ENCODE assay signal across 1 cellular context in the genomic region with DNA sequence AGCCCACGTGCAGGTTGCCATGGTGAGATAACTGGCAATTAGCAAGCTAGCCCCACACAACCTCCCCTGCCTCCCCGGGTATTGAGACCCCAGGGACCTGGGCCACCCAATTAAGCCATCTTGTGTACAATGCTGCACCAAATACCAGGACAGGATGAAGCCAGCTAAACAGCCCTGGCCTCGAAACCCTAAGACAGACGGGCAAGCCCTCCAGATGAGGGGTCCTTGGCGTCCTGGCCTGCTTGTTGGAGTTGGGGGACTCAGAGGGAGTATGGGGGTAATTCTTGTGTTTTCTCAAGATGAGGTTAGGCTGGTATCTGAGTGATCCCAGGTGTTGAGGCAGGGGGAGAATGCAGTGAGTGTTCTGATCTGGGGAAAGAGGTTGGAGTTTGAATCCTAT.
A peak's percentile ranks its signal among the peaks of the same experiment; 100 is the strongest.
TF ChIP-seq lines count a peak whose summit lies in the region.

No MANE protein-coding gene starts in this region.

TF ChIP-seq in K562, 482 proteins besides CTCF, POLR2A, EP300 and RAD21:
- TF ChIP-seq ATF1 (CRISPR knock-in tag; IDR thresholded peaks at IDR 0.05) (no peak), ATF1 (tag; IDR thresholded peaks at IDR 0.05) (no peak), PHF8 (IDR thresholded peaks at IDR 0.05; ENCODE audit: borderline replicate concordance, low read length) (no peak), POLR2G (IDR thresholded peaks at IDR 0.05; ENCODE audit: low read depth, low read length) (0 out of 2 replicates have a peak, but pooled peaks have one; percentile 13), ZZZ3 (IDR thresholded peaks at IDR 0.05) (no peak), HNRNPK (IDR thresholded peaks at IDR 0.05; ENCODE audit: low read depth, low read length, poor library complexity, severe bottlenecking) (no peak), RFX1 (IDR thresholded peaks at IDR 0.05) (0 out of 2 replicates have a peak, but pooled peaks have one; percentile 17), ZKSCAN8 (CRISPR knock-in tag; IDR thresholded peaks at IDR 0.05) (no peak)
- TF ChIP-seq, protein P1, sequence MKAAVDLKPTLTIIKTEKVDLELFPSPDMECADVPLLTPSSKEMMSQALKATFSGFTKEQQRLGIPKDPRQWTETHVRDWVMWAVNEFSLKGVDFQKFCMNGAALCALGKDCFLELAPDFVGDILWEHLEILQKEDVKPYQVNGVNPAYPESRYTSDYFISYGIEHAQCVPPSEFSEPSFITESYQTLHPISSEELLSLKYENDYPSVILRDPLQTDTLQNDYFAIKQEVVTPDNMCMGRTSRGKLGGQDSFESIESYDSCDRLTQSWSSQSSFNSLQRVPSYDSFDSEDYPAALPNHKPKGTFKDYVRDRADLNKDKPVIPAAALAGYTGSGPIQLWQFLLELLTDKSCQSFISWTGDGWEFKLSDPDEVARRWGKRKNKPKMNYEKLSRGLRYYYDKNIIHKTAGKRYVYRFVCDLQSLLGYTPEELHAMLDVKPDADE (conservative IDR thresholded peaks at IDR 0.05; ENCODE audit: control insufficient read depth, low read depth, low read length) = no peak
- TF ChIP-seq, protein P2, sequence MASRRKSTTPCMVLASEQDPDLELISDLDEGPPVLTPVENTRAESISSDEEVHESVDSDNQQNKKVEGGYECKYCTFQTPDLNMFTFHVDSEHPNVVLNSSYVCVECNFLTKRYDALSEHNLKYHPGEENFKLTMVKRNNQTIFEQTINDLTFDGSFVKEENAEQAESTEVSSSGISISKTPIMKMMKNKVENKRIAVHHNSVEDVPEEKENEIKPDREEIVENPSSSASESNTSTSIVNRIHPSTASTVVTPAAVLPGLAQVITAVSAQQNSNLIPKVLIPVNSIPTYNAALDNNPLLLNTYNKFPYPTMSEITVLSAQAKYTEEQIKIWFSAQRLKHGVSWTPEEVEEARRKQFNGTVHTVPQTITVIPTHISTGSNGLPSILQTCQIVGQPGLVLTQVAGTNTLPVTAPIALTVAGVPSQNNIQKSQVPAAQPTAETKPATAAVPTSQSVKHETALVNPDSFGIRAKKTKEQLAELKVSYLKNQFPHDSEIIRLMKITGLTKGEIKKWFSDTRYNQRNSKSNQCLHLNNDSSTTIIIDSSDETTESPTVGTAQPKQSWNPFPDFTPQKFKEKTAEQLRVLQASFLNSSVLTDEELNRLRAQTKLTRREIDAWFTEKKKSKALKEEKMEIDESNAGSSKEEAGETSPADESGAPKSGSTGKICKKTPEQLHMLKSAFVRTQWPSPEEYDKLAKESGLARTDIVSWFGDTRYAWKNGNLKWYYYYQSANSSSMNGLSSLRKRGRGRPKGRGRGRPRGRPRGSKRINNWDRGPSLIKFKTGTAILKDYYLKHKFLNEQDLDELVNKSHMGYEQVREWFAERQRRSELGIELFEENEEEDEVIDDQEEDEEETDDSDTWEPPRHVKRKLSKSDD (conservative IDR thresholded peaks at IDR 0.05; ENCODE audit: low read length) = no peak
- TF ChIP-seq, protein P3, sequence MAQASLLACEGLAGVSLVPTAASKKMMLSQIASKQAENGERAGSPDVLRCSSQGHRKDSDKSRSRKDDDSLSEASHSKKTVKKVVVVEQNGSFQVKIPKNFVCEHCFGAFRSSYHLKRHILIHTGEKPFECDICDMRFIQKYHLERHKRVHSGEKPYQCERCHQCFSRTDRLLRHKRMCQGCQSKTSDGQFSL (CRISPR knock-in tag; IDR thresholded peaks at IDR 0.05) = no peak
- TF ChIP-seq, protein P3 (tag; IDR thresholded peaks at IDR 0.05) = no peak
